In the genomic region with DNA sequence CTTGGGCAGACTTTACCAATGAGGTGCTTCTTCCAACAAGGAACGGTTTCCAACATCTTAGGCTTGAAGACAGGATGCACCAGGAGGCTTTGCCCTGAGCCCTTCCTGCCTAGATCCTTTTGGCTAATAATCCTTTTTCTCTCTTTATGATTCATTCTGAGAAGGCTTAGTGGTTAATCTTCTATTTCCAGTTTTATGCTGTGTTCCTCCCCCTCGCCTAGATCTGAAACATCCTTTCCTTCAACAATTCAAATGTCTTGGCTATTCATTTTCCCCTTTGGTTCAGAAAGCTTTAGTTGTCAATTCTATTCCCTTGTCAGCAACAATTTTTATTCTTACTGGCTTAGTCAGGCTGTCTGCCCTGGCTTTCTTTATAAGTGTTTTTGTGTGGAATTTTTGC, we compare ENCODE assay signal across 16 cellular contexts.
DNase-seq lines count a peak whose midpoint lies in the region; ATAC-seq, FAIRE-seq and TF ChIP-seq lines count a peak whose summit lies in the region.
"Had no signal": no experiment of that assay in that cellular context is flagged by ENCODE, and none has a peak within 500 bp of the region (broad histone marks: within the 10 kb centered on the region; RNA-seq: fewer than 3 reads in every experiment).

No MANE protein-coding gene starts in this region.

- DNase-seq in GM03348 (ENCODE audit: low spot score) (peak; percentile 54), Panc1 (ENCODE audit: low read depth, low spot score) (no peak), fibroblast of peridontal ligament (ENCODE audit: extremely low read depth) (peak; percentile 39), renal cortical epithelial cell (ENCODE audit: low read depth) (peak; percentile 41), mucosa of gallbladder (ENCODE audit: low spot score) (no peak), inferior parietal cortex (ENCODE audit: extremely low spot score) (no peak), epidermal melanocyte (ENCODE audit: insufficient read length, low spot score) (no peak), RCC 7860 (ENCODE audit: low spot score) (no peak)
- DNase-seq: activated CD4-positive, alpha-beta T cell treated with anti-CD3 and anti-CD28 coated beads for 48 hours; effector memory CD8-positive, alpha-beta T cell; psoas muscle; stimulated activated CD4-positive, alpha-beta T cell treated with anti-CD3 and anti-CD28 coated beads, Interleukin-4, amount 100 ng/mL, for 24 hours; stimulated activated naive CD4-positive, alpha-beta T cell treated with Interleukin-2 at 50 U/mL for 16 hours had no signal

- no peaks in the 10 kb centered on the region for H3K4me1 ChIP-seq in Panc1 (ENCODE audit: control insufficient read depth, insufficient read depth, low read length)
- H3K4me1 ChIP-seq: psoas muscle had no signal

- no peak overlapping the region for H3K4me3 ChIP-seq in Panc1 (ENCODE audit: low read depth in 2 of 2, low read length in 2 of 2)
- H3K4me3 ChIP-seq: psoas muscle had no signal

- CTCF ChIA-PET in Panc1 (lab: Charles Lee): no interaction called here

- TF ChIP-seq CTCF in Panc1 (IDR thresholded peaks at IDR 0.05): no peak

- no peaks in the 10 kb centered on the region for H3K27me3 ChIP-seq in Panc1 (ENCODE audit: control insufficient read depth, insufficient read depth, low read length)

- H3K27ac ChIP-seq in Panc1 (ENCODE audit: low read length): peak overlapping the region; percentile 52; the same call in 1 of the 2 replicates
- H3K27ac ChIP-seq: C4-2B, psoas muscle had no signal

- H3K36me3 ChIP-seq in Panc1 (ENCODE audit: control insufficient read depth, insufficient read depth, low read length): no peaks in the 10 kb centered on the region

- BruUV-seq in Panc1 (replicated peaks; lab: Mats Ljungman, UMichigan): no TSS peak

- no peaks in the 10 kb centered on the region for H3K9me3 ChIP-seq in Panc1 (ENCODE audit: control insufficient read depth, insufficient read depth, low read depth, low read length)

- intact Hi-C loops in Panc1 (cut with micrococcal nuclease; ENCODE audit: unreplicated experiment): no loop called here

- POLR2A ChIA-PET in Panc1 (lab: Charles Lee): no interaction called here

- FAIRE-seq in RCC 7860 (lab: Jason Lieb, UNC): no peak
- FAIRE-seq: G401.6, HepG2 had no signal

- in situ Hi-C loops in Panc1 (cut with HindIII; ENCODE audit: low pct_unique_long_range_greater_than_20kb, low sequenced_read_pairs): no loop called here

- ATAC-seq in Panc1: no peak
- ATAC-seq: effector memory CD8-positive, alpha-beta T cell; HepG2; psoas muscle had no signal

Comparison
In these comparisons a context has a peak if more than half of its experiments do, and no peak if none do; other contexts are left out.
1. DNase-seq: peak in GM03348 (single experiment), fibroblast of peridontal ligament (single experiment) and renal cortical epithelial cell (single experiment); none in Panc1 (single experiment), mucosa of gallbladder (single experiment), inferior parietal cortex (single experiment), epidermal melanocyte (single experiment) and RCC 7860 (single experiment).